ENCODE assay signal across 8 cellular contexts in genomic region chr6:6494677-6495076, GRCh38.
DNase-seq lines count a peak whose midpoint lies in the region; ATAC-seq and TF ChIP-seq lines count a peak whose summit lies in the region.

No MANE protein-coding gene starts in this region.

- ATAC-seq in HG03378 (IDR thresholded peaks at IDR 0.05; ENCODE audit: unreplicated experiment) (peak; percentile 61), GM21360 (IDR thresholded peaks at IDR 0.05; ENCODE audit: unreplicated experiment) (no peak), HG03342 (IDR thresholded peaks at IDR 0.05; ENCODE audit: unreplicated experiment) (no peak)

- DNase-seq in SIG-M5 treated with dmso at 0.1 percent for 504 hours (lab: John Stamatoyannopoulos, UW; ENCODE audit: unreplicated experiment) (peak; percentile 54), SIG-M5 (lab: John Stamatoyannopoulos, UW) (no peak), RKO (ENCODE audit: low spot score) (peak; percentile 16), fibroblast of mammary gland (ENCODE audit: low read depth) (peak; percentile 5), renal cortical epithelial cell (ENCODE audit: low read depth) (peak; percentile 10)

- H3K4me3 ChIP-seq in fibroblast of mammary gland (ENCODE audit: control insufficient read depth, low read depth, low read length): no peak overlapping the region

- peak; percentile 21 for TF ChIP-seq CTCF in fibroblast of mammary gland (conservative IDR thresholded peaks at IDR 0.05; ENCODE audit: control insufficient read depth, insufficient read depth, low read depth, low read length)
